10 cellular contexts compared by ENCODE assay signal in the genomic region with DNA sequence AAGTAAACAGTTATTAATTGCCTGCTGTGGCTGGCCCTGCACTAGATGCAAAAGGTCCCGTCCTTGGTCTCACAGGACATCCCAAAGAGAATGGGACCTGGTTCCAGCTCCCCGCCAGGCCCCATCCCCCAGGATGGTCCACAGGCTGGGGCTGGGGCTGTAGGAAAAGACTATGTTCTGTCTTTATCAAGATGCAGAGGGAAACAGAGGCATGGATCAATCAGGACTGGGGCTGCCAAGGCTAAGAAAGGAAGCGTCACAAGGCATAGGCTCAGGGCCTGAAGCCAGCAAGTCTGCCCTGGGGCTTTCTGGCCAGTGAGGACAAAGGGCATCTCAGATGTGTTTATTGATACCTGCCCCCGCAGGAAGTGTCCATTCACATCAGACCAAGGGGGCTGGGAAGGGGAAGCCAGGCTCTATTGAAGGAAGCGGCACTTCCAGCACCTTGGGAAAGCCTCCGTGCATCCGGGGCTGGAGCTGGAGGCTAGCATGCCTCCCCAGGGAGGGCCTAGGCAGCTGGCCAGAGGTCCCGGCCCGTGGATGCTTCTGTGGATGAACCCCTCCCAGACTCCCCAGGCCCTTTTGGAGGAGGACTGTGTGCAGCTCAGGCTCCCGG. TPM values are rescaled to one million over a fixed set of nuclear protein-coding genes. Genes with fewer than 3 reads are reported as not detected.
DNase-seq lines count a peak whose midpoint lies in the region; ATAC-seq and TF ChIP-seq lines count a peak whose summit lies in the region.
"Had no signal": no experiment of that assay in that cellular context is flagged by ENCODE, and none has a peak within 500 bp of the region (broad histone marks: within the 10 kb centered on the region; RNA-seq: fewer than 3 reads in every experiment).

No MANE protein-coding gene starts in this region.

- H3K4me1 Mint-ChIP-seq in stimulated activated memory B cell treated with anti-CD40 and anti-IgM and Interleukin-4, amounts not matched to agents 10 μg/mL and 1 μg/mL and 100 μg/mL, for 72 hours = peaks cover 80% of the 10 kb centered on the region

- 48 to 76% (median 56%) methylated on average over 4 to 10 of the region's 10 CpGs for WGBS in adrenal gland, 4 donors

- peaks cover 30 to 76% of the 10 kb centered on the region in 2 donors for H3K4me1 ChIP-seq in adrenal gland (replicated peaks in 1 of 2)

- H3K27ac ChIP-seq in adrenal gland = peak overlapping the region in 4 of 5 donors; percentile 49 to 90 (median 66)

- peak overlapping the region; percentile 92 for H3K27ac Mint-ChIP-seq in stimulated activated memory B cell treated with anti-CD40 and anti-IgM and Interleukin-4, amounts not matched to agents 10 μg/mL and 1 μg/mL and 100 μg/mL, for 72 hours

- DNase-seq in HuH-7 (ENCODE audit: low spot score) (peak; percentile 43), adrenal gland (peak in 6 of 7 donors; percentile 45 to 79 (median 58)), islet precursor cell (peak; percentile 73), posterior vena cava (ENCODE audit: low spot score) (no peak)
- DNase-seq in stimulated activated CD4-positive, alpha-beta T cell treated with anti-CD3 and anti-CD28 coated beads, Interleukin-12 subunit alpha, Interleukin-12 subunit beta, amount 100 ng/mL, for 4 hours = no peak
- DNase-seq: effector CD4-positive, alpha-beta T cell; NCI-H526 treated with DMSO at 0.1 percent for 48 hours had no signal

- H3K4me3 Mint-ChIP-seq in stimulated activated memory B cell treated with anti-CD40 and anti-IgM and Interleukin-4, amounts not matched to agents 10 μg/mL and 1 μg/mL and 100 μg/mL, for 72 hours = peak overlapping the region; percentile 70

- intact Hi-C loops in adrenal gland (cut with DNase I) = no loop called here
- intact Hi-C loops in posterior vena cava (cut with DNase I) = no loop called here

- no peaks in the 10 kb centered on the region for H3K36me3 Mint-ChIP-seq in stimulated activated memory B cell treated with anti-CD40 and anti-IgM and Interleukin-4, amounts not matched to agents 10 μg/mL and 1 μg/mL and 100 μg/mL, for 72 hours

- no peaks in the 10 kb centered on the region for H3K9me3 ChIP-seq in adrenal gland (replicated peaks in 1 of 3)

- H3K4me3 ChIP-seq in adrenal gland = no peak overlapping the region

- H3K27me3 ChIP-seq in adrenal gland = no peaks in the 10 kb centered on the region

- H3K36me3 ChIP-seq in adrenal gland (replicated peaks in 1 of 2) = no peaks in the 10 kb centered on the region

- H3K9me3 Mint-ChIP-seq in stimulated activated memory B cell treated with anti-CD40 and anti-IgM and Interleukin-4, amounts not matched to agents 10 μg/mL and 1 μg/mL and 100 μg/mL, for 72 hours = no peaks in the 10 kb centered on the region

- no peak for TF ChIP-seq POLR2A in adrenal gland (IDR thresholded peaks at IDR 0.05)

- no peak for ATAC-seq in stimulated activated memory B cell treated with anti-CD40 and anti-IgM and Interleukin-4, amounts not matched to agents 10 μg/mL and 1 μg/mL and 100 μg/mL, for 72 hours
- ATAC-seq in GM18498 (IDR thresholded peaks at IDR 0.05; ENCODE audit: unreplicated experiment) (no peak), HG02610 (IDR thresholded peaks at IDR 0.05; ENCODE audit: unreplicated experiment) (no peak)

- no peak for TF ChIP-seq CTCF in adrenal gland (IDR thresholded peaks at IDR 0.05)

- H3K27me3 Mint-ChIP-seq in stimulated activated memory B cell treated with anti-CD40 and anti-IgM and Interleukin-4, amounts not matched to agents 10 μg/mL and 1 μg/mL and 100 μg/mL, for 72 hours = no peaks in the 10 kb centered on the region

RNA-seq across cellular contexts. Expression of a gene that starts 5.8 kb away (rescaled TPM):
- 10 to 100 TPM; 14.1 to 71.7 (median 41.5) TPM for total RNA-seq in adrenal gland
- polyA plus RNA-seq in adrenal gland = 10 to 100 TPM; 10.8 to 17.1 (median 15.3) TPM
- total RNA-seq in posterior vena cava = 100 to 1,000 TPM; 126 to 135 TPM

RNA-seq across cellular contexts. Expression of a gene that starts 48.0 kb away (rescaled TPM):
- total RNA-seq in adrenal gland (under 1 TPM in 6 of 8 donors, not detected in 2; 0.07 to 0.48 (median 0.11) TPM), posterior vena cava (under 1 TPM; 0.23 to 0.24 TPM)
- polyA plus RNA-seq in adrenal gland = under 1 TPM; 0.07 to 0.08 (median 0.07) TPM

Comparison
In these comparisons a context has a peak if more than half of its experiments do, and no peak if none do; other contexts are left out.
1. DNase-seq: peak in HuH-7 (single experiment), adrenal gland (6 of 7) and islet precursor cell (single experiment); none in posterior vena cava (single experiment) and stimulated activated CD4-positive, alpha-beta T cell treated with anti-CD3 and anti-CD28 coated beads, Interleukin-12 subunit alpha, Interleukin-12 subunit beta, amount 100 ng/mL, for 4 hours (single experiment).